8 cellular contexts compared by ENCODE assay signal in the genomic region with DNA sequence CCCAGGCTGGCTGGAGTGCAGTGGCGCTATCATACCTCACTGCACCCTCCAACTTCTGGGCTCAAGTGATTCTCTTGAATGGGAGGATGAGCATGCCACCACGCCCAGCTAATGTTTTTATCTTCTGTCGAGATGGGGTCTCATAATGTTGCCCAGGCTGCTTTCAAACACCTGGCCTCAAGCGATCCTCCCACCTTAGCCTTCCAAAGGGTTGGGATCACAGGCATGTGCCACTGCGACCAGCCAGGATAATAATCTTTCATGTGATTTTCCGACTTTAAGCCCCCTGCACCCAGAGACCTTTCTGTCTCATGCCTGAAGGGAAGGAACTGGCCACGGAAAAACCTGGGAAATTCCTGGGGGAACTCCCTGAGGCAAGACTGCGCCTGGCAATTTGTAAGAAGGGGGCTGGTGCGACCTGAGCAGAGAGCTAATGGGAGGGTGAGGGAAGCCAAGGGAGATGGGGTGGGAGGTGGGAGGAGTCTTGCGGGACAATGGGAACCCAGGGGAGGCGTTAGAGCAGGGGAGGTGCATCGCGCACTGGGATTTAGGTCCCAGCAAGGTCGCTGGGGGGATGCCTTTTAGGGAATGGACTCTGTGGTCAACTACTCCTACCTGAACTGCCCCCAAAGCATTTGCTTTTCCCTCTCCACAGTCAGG. TPM values are rescaled to one million over a fixed set of nuclear protein-coding genes. Genes with fewer than 3 reads are reported as not detected.
DNase-seq lines count a peak whose midpoint lies in the region; ATAC-seq, FAIRE-seq and TF ChIP-seq lines count a peak whose summit lies in the region.

No MANE protein-coding gene starts in this region.

- TF ChIP-seq CTCF in cardiac muscle cell (IDR thresholded peaks at IDR 0.05; ENCODE audit: low read depth, low read length) (no peak), keratinocyte (optimal IDR thresholded peaks at IDR 0.05 in 1 of 3, IDR thresholded peaks at IDR 0.05 in 1 of 3, conservative IDR thresholded peaks at IDR 0.05 in 1 of 3; ENCODE audit: extremely low read depth in 1 of 3, insufficient read depth in 2 of 3, low read length in 3 of 3) (no peak), upper lobe of right lung (IDR thresholded peaks at IDR 0.05) (no peak)

- H2AFZ ChIP-seq in keratinocyte (ENCODE audit: control insufficient read depth, low read length): peak overlapping the region; percentile 96

- peaks cover 4% of the 10 kb centered on the region for H3K4me1 Mint-ChIP-seq in activated T-helper 17 cell treated with anti-CD3 and anti-CD28 coated beads, Interleukin-2, amount 50 U/mL, for 72 hours

- dilution Hi-C loops in keratinocyte (cut with MboI; ENCODE audit: extremely low pct_ligation_motif_present, low sequenced_read_pairs): no loop called here

- no peak for FAIRE-seq in keratinocyte (lab: Jason Lieb, UNC)

- H4K20me1 ChIP-seq in keratinocyte (ENCODE audit: control insufficient read depth, extremely low read depth, insufficient read depth, low read length): peaks cover 3% of the 10 kb centered on the region

- H3K36me3 ChIP-seq in cardiac muscle cell (no peaks in the 10 kb centered on the region), keratinocyte (ENCODE audit: control insufficient read depth in 2 of 2, extremely low read depth in 1 of 2, insufficient read depth in 2 of 2, low read length in 2 of 2) (peaks cover 0 to 4% of the 10 kb centered on the region in 2 experiments), upper lobe of right lung (no peaks in the 10 kb centered on the region)

- H3K4me2 ChIP-seq in keratinocyte (ENCODE audit: control insufficient read depth, extremely low read depth, insufficient read depth, low read depth, low read length): peak overlapping the region; percentile 97

- intact Hi-C loops in cardiac septum (cut with DNase I): loop anchor here (1.0 kb wide), 1 partner anchor 72 kb away; the partner anchor contains the start of gene RPL18A
- intact Hi-C loops in upper lobe of right lung (cut with DNase I): no loop called here

- no peak overlapping the region for H3K27ac ChIP-seq in cardiac muscle cell
- H3K27ac ChIP-seq in keratinocyte (ENCODE audit: control insufficient read depth, insufficient read depth, low read length): no peak overlapping the region
- no peak overlapping the region for H3K27ac ChIP-seq in upper lobe of right lung

- H3K9me1 ChIP-seq in keratinocyte (ENCODE audit: control insufficient read depth, extremely low read depth, insufficient read depth, low read length): no peaks in the 10 kb centered on the region

- H3K27me3 Mint-ChIP-seq in activated T-helper 17 cell treated with anti-CD3 and anti-CD28 coated beads, Interleukin-2, amount 50 U/mL, for 72 hours: no peaks in the 10 kb centered on the region

- peak overlapping the region; percentile 96 for H3K9ac ChIP-seq in keratinocyte (ENCODE audit: control insufficient read depth, extremely low read depth, insufficient read depth, low read length)

- ATAC-seq in activated T-helper 17 cell treated with anti-CD3 and anti-CD28 coated beads, Interleukin-2, amount 50 U/mL, for 72 hours (replicated peaks): no peak
- ATAC-seq in upper lobe of right lung: no peak

- peaks cover 10% of the 10 kb centered on the region for H3K36me3 Mint-ChIP-seq in activated T-helper 17 cell treated with anti-CD3 and anti-CD28 coated beads, Interleukin-2, amount 50 U/mL, for 72 hours (ENCODE audit: low read depth)

- no peaks in the 10 kb centered on the region for H3K9me3 Mint-ChIP-seq in activated T-helper 17 cell treated with anti-CD3 and anti-CD28 coated beads, Interleukin-2, amount 50 U/mL, for 72 hours

- H3K27me3 ChIP-seq in cardiac muscle cell: no peaks in the 10 kb centered on the region
- H3K27me3 ChIP-seq in keratinocyte (ENCODE audit: control insufficient read depth, extremely low read depth, insufficient read depth, low read length): no peaks in the 10 kb centered on the region
- no peaks in the 10 kb centered on the region for H3K27me3 ChIP-seq in upper lobe of right lung

- H3K4me3 ChIP-seq in cardiac muscle cell: peak overlapping the region; percentile 87
- H3K4me3 ChIP-seq in keratinocyte (ENCODE audit: control insufficient read depth in 2 of 3, extremely low read depth in 1 of 3, insufficient read depth in 2 of 3, low read depth in 1 of 3, low read length in 3 of 3): peak overlapping the region in 1 of 3 experiments; percentile 82
- peak overlapping the region; percentile 97 for H3K4me3 ChIP-seq in upper lobe of right lung

- no peaks in the 10 kb centered on the region for H3K9me3 ChIP-seq in cardiac muscle cell (ENCODE audit: low read depth)
- H3K9me3 ChIP-seq in keratinocyte (ENCODE audit: control insufficient read depth, low read depth, low read length): no peaks in the 10 kb centered on the region
- H3K9me3 ChIP-seq in upper lobe of right lung: no peaks in the 10 kb centered on the region

- peak overlapping the region; percentile 98 for H3K27ac Mint-ChIP-seq in activated T-helper 17 cell treated with anti-CD3 and anti-CD28 coated beads, Interleukin-2, amount 50 U/mL, for 72 hours

- DNase-seq in cardiac muscle cell (ENCODE audit: low read depth in 1 of 2, low spot score in 1 of 2) (peak; percentile 32 to 38), cardiac septum (ENCODE audit: low spot score) (no peak), keratinocyte (ENCODE audit: low read depth, low spot score) (no peak), upper lobe of right lung (no peak), RKO (ENCODE audit: low spot score) (no peak)
- DNase-seq in stimulated activated CD4-positive, alpha-beta T cell treated with anti-CD3 and anti-CD28 coated beads, Interleukin-12 subunit alpha, Interleukin-12 subunit beta, amount 100 ng/mL, for 4 hours: no peak
- no peak for DNase-seq in effector CD8-positive, alpha-beta T cell (lab: John Stamatoyannopoulos, UW)

- H3K4me3 Mint-ChIP-seq in activated T-helper 17 cell treated with anti-CD3 and anti-CD28 coated beads, Interleukin-2, amount 50 U/mL, for 72 hours: peak overlapping the region; percentile 92

- peaks cover 19% of the 10 kb centered on the region for H3K79me2 ChIP-seq in keratinocyte (ENCODE audit: control insufficient read depth, insufficient read depth, low read length)

- H3K4me1 ChIP-seq in cardiac muscle cell (ENCODE audit: low read depth) (peaks cover 6% of the 10 kb centered on the region), keratinocyte (ENCODE audit: control insufficient read depth, extremely low read depth, insufficient read depth, low read length) (peaks cover 9% of the 10 kb centered on the region), upper lobe of right lung (peaks cover 11% of the 10 kb centered on the region)

RNA-seq across cellular contexts. Expression of gene CCDC124, which starts 1.2 kb away (rescaled TPM):
- 80.5 and 103 TPM in 2 replicates for total RNA-seq in cardiac muscle cell
- polyA plus RNA-seq in cardiac muscle cell: 172 and 200 TPM in 2 replicates
- total RNA-seq in cardiac septum: 71.3 TPM
- total RNA-seq in activated T-helper 17 cell treated with anti-CD3 and anti-CD28 coated beads, Interleukin-2, amount 50 U/mL, for 72 hours: 10 to 100 TPM; 52.4 to 90.5 TPM
- polyA plus RNA-seq in keratinocyte: 56.8 to 87.0 TPM (median 58.7 TPM) in 3 replicates
- polyA plus RNA-seq in keratinocyte (2011; ENCODE audit: low read depth): 53.5 TPM
- 34.7 and 119 TPM in 2 replicates for polyA plus RNA-seq in keratinocyte (2011; cell fraction: cytosol; rRNA removed)
- 49.3 and 68.1 TPM in 2 replicates for polyA plus RNA-seq in keratinocyte (2011; cell fraction: nucleus; rRNA removed)
- 59.4 and 143 TPM in 2 replicates for polyA plus RNA-seq in keratinocyte (2012; ENCODE audit: low replicate concordance)
- polyA minus RNA-seq in keratinocyte: 6.0 to 9.8 TPM (median 6.4 TPM) in 3 replicates
- 33.4 TPM for polyA minus RNA-seq in keratinocyte (2011; cell fraction: cytosol; rRNA and poly(A)+ RNA removed)
- polyA minus RNA-seq in keratinocyte (2011; cell fraction: nucleus; rRNA and poly(A)+ RNA removed): 10.2 and 12.6 TPM in 2 replicates
- 59.7 TPM for total RNA-seq in upper lobe of right lung

RNA-seq across cellular contexts. Expression of gene KCNN1, which starts 35.2 kb away (rescaled TPM):
- 23.4 and 26.7 TPM in 2 replicates for total RNA-seq in cardiac muscle cell
- polyA plus RNA-seq in cardiac muscle cell: 20.4 and 28.0 TPM in 2 replicates
- 0.19 TPM for total RNA-seq in cardiac septum
- under 1 TPM; 0.50 to 0.61 TPM for total RNA-seq in activated T-helper 17 cell treated with anti-CD3 and anti-CD28 coated beads, Interleukin-2, amount 50 U/mL, for 72 hours
- polyA plus RNA-seq in keratinocyte: not detected in 3 replicates
- polyA plus RNA-seq in keratinocyte (2011; ENCODE audit: low read depth): not detected
- polyA plus RNA-seq in keratinocyte (2011; cell fraction: cytosol; rRNA removed): not detected in 2 replicates
- polyA plus RNA-seq in keratinocyte (2011; cell fraction: nucleus; rRNA removed): not detected in 2 replicates
- polyA plus RNA-seq in keratinocyte (2012; ENCODE audit: low replicate concordance): 0.06 TPM in 1 of 2 replicates, not detected in the other
- not detected in 3 replicates for polyA minus RNA-seq in keratinocyte
- not detected for polyA minus RNA-seq in keratinocyte (2011; cell fraction: cytosol; rRNA and poly(A)+ RNA removed)
- polyA minus RNA-seq in keratinocyte (2011; cell fraction: nucleus; rRNA and poly(A)+ RNA removed): not detected in 2 replicates
- total RNA-seq in upper lobe of right lung: not detected

RNA-seq across cellular contexts. Expression of gene SLC5A5, which starts 59.9 kb away (rescaled TPM):
- 0.04 and 0.21 TPM in 2 replicates for total RNA-seq in cardiac muscle cell
- not detected in 2 replicates for polyA plus RNA-seq in cardiac muscle cell
- not detected for total RNA-seq in cardiac septum
- total RNA-seq in activated T-helper 17 cell treated with anti-CD3 and anti-CD28 coated beads, Interleukin-2, amount 50 U/mL, for 72 hours: 1 to 10 TPM in 1 of 2 donors, under 1 TPM in 1; 0.65 to 1.4 TPM
- polyA plus RNA-seq in keratinocyte: not detected in 3 replicates
- not detected for polyA plus RNA-seq in keratinocyte (2011; ENCODE audit: low read depth)
- not detected in 2 replicates for polyA plus RNA-seq in keratinocyte (2011; cell fraction: cytosol; rRNA removed)
- not detected in 2 replicates for polyA plus RNA-seq in keratinocyte (2011; cell fraction: nucleus; rRNA removed)
- 0.08 TPM in 1 of 2 replicates, not detected in the other for polyA plus RNA-seq in keratinocyte (2012; ENCODE audit: low replicate concordance)
- polyA minus RNA-seq in keratinocyte: not detected in 3 replicates
- not detected for polyA minus RNA-seq in keratinocyte (2011; cell fraction: cytosol; rRNA and poly(A)+ RNA removed)
- not detected in 2 replicates for polyA minus RNA-seq in keratinocyte (2011; cell fraction: nucleus; rRNA and poly(A)+ RNA removed)
- total RNA-seq in upper lobe of right lung: not detected

Comparison
In these comparisons a context has a peak if more than half of its experiments do, and no peak if none do; other contexts are left out.
1. DNase-seq: peak in cardiac muscle cell (2 of 2); none in cardiac septum (single experiment), keratinocyte (single experiment), upper lobe of right lung (single experiment), stimulated activated CD4-positive, alpha-beta T cell treated with anti-CD3 and anti-CD28 coated beads, Interleukin-12 subunit alpha, Interleukin-12 subunit beta, amount 100 ng/mL, for 4 hours (single experiment), RKO (single experiment) and effector CD8-positive, alpha-beta T cell (single experiment).
2. RNA of gene KCNN1, which starts 35.2 kb away (total RNA-seq): 23.4 to 26.7 TPM in cardiac muscle cell; 0.50 to 0.61 TPM in activated T-helper 17 cell treated with anti-CD3 and anti-CD28 coated beads, Interleukin-2, amount 50 U/mL, for 72 hours, 0.19 TPM in cardiac septum (single experiment) and not detected in upper lobe of right lung (single experiment); every median in the first group is over 10 times any median in the second.